ENCODE assay signal across 19 cellular contexts in the genomic region with DNA sequence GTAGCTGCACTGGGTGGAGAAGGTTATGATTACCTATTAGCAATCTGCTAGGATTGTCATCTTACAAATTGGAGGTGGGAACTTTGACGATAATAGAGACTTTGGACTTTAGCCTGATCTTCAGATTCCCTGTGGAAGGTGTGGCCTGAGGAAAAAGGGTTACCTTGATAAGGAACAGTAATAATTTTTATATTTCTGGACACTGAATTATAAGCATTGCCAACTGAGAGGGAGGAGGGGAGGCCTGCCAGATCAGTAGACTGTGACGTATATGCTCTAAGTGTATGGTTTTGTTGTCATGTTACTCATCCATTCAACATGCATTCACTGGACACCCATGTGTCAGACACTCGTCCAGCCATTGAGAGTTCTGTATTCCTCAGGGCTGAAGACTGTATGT.
DNase-seq lines count a peak whose midpoint lies in the region; ATAC-seq, FAIRE-seq and TF ChIP-seq lines count a peak whose summit lies in the region.
"Had no signal": no experiment of that assay in that cellular context is flagged by ENCODE, and none has a peak within 500 bp of the region (broad histone marks: within the 10 kb centered on the region; RNA-seq: fewer than 3 reads in every experiment).

No MANE protein-coding gene starts in this region.

- H2BK20ac ChIP-seq in IMR-90 (ENCODE audit: low read depth, low read length), result no peak overlapping the region

- 0 out of 2 replicates have a peak overlapping the region, but pooled peaks have one; percentile 40 for H3K14ac ChIP-seq in IMR-90 (replicated peaks; ENCODE audit: low read depth, low read length)

- H3K4me3 ChIP-seq in IMR-90 (ENCODE audit: insufficient read depth, low read depth, low read length) (no peak overlapping the region), skeletal muscle cell (ENCODE audit: low read depth, low read length) (no peak overlapping the region)

- no peak overlapping the region for H4K8ac ChIP-seq in IMR-90 (ENCODE audit: low read depth in 2 of 2, low read length in 2 of 2)

- no peak for TF ChIP-seq POLR2A in IMR-90 (IDR thresholded peaks at IDR 0.05; ENCODE audit: low read depth, low read length)

- no peak overlapping the region for H3K4me2 ChIP-seq in IMR-90 (ENCODE audit: low read depth, low read length)

- peak overlapping the region; percentile 19 for H2BK5ac ChIP-seq in IMR-90 (ENCODE audit: low read depth, low read length, poor library complexity, severe bottlenecking)

- no peak overlapping the region for H2AK9ac ChIP-seq in IMR-90 (replicated peaks; ENCODE audit: low read depth, low read length, poor library complexity)

- H3K4me1 ChIP-seq in IMR-90 (ENCODE audit: control insufficient read depth, insufficient read depth, low read length), result peaks cover 2% of the 10 kb centered on the region; the same call in 1 of the 2 replicates
- H3K4me1 ChIP-seq in foreskin keratinocyte, result no peaks in the 10 kb centered on the region

- no peak overlapping the region for H3K18ac ChIP-seq in IMR-90 (ENCODE audit: low read depth, low read length)

- DNase-seq in IMR-90 (peak; percentile 83), foreskin keratinocyte (peak; percentile 9 to 57), skeletal muscle cell (ENCODE audit: low read depth) (peak; percentile 37), ureter (ENCODE audit: low spot score) (no peak), D341Med (ENCODE audit: low spot score) (no peak), substantia nigra (lab: John Stamatoyannopoulos, UW) (no peak), NAMALWA (ENCODE audit: low spot score) (no peak)
- DNase-seq: ACHN; CD4-positive, alpha-beta T cell; H7; Karpas-422; NCI-H1436; NCI-H2081 treated with DMSO at 0.1 percent for 48 hours; NCI-H226; NCI-H526 treated with DMSO at 0.1 percent for 48 hours; NK-92 treated with Interleukin-12 subunit alpha and Interleukin-12 subunit beta, amount 100 ng/mL, for 24 hours; OCI-M1 had no signal

- POLR2A ChIA-PET in IMR-90 (lab: Charles Lee; ENCODE audit: unreplicated experiment), result no interaction called here

- H3K4ac ChIP-seq in IMR-90 (ENCODE audit: low read depth, low read length), result no peak overlapping the region

- no peaks in the 10 kb centered on the region for H4K20me1 ChIP-seq in IMR-90 (ENCODE audit: insufficient read depth, low read length)

- H3K27me3 ChIP-seq in IMR-90 (ENCODE audit: control insufficient read depth, insufficient read depth, low read length), result no peaks in the 10 kb centered on the region
- H3K27me3 ChIP-seq in foreskin keratinocyte, result no peaks in the 10 kb centered on the region

- H3K27ac ChIP-seq in IMR-90 (ENCODE audit: insufficient read depth, low read length) (no peak overlapping the region), foreskin keratinocyte (no peak overlapping the region), substantia nigra (ENCODE audit: low read depth, low read length, poor library complexity, severe bottlenecking) (no peak overlapping the region)

- H3K9ac ChIP-seq in IMR-90 (ENCODE audit: low read depth, low read length), result no peak overlapping the region

- no peak overlapping the region for H2AK5ac ChIP-seq in IMR-90 (ENCODE audit: low read depth, low read length)

- H4K5ac ChIP-seq in IMR-90 (ENCODE audit: low read depth, low read length), result no peak overlapping the region

- H3K56ac ChIP-seq in IMR-90 (ENCODE audit: extremely low read depth, insufficient read depth, low read length), result no peak overlapping the region

- no peak overlapping the region for H2BK15ac ChIP-seq in IMR-90 (ENCODE audit: low read depth, low read length)

- intact Hi-C loops in IMR-90 (cut with micrococcal nuclease), result no loop called here

- in situ Hi-C loops in IMR-90 (cut with MboI; ENCODE audit: low sequenced_read_pairs), result no loop called here

- ATAC-seq in IMR-90 (ENCODE audit: low read depth) (peak; percentile 49; the same call in 1 of the 2 replicates), foreskin keratinocyte (no peak)

- H3K79me1 ChIP-seq in IMR-90 (ENCODE audit: low read depth in 1 of 2, low read length in 2 of 2), result no peaks in the 10 kb centered on the region

- no peaks in the 10 kb centered on the region for H3K9me1 ChIP-seq in IMR-90 (ENCODE audit: insufficient read depth, low read length)

- H3K36me3 ChIP-seq in IMR-90 (ENCODE audit: control insufficient read depth, insufficient read depth, low read length), result no peaks in the 10 kb centered on the region

- no peaks in the 10 kb centered on the region for H3K9me3 ChIP-seq in IMR-90 (ENCODE audit: control insufficient read depth, insufficient read depth, low read length)

- FAIRE-seq in colon (lab: Jason Lieb, UNC), result peak; percentile 90
- FAIRE-seq: D721Med had no signal

- H2AFZ ChIP-seq in IMR-90 (replicated peaks; ENCODE audit: low read length, poor library complexity), result no peak overlapping the region

- BruUV-seq in IMR-90 (replicated peaks; lab: Mats Ljungman, UMichigan), result no TSS peak

- no peak for TF ChIP-seq RAD21 in IMR-90 (IDR thresholded peaks at IDR 0.05; ENCODE audit: low read length)

- TF ChIP-seq CTCF in IMR-90 (conservative IDR thresholded peaks at IDR 0.05; ENCODE audit: low read depth, low read length) (no peak), foreskin keratinocyte (conservative IDR thresholded peaks at IDR 0.05) (no peak)

- H2BK120ac ChIP-seq in IMR-90 (ENCODE audit: low read depth, low read length), result no peak overlapping the region

- dilution Hi-C loops in IMR-90 (cut with HindIII; ENCODE audit: low sequenced_read_pairs, unreplicated experiment), result no loop called here

- no peak overlapping the region for H3K23ac ChIP-seq in IMR-90 (ENCODE audit: low read depth, low read length)

- H4K91ac ChIP-seq in IMR-90 (ENCODE audit: insufficient read depth, low read depth, low read length), result no peak overlapping the region

- WGBS in IMR-90 (ENCODE audit: extremely low coverage in 2 of 2, insufficient read length in 1 of 2), 2 experiments, result 100% methylated on average over 1 of the region's 3 CpGs; no CpG with 5 or more reads in 1 of the 2 experiments

- CTCF ChIA-PET in IMR-90 (lab: Yijun Ruan, JAX), result no interaction called here

TF ChIP-seq in IMR-90, 13 proteins besides CTCF, POLR2A, EP300 and RAD21:
- TF ChIP-seq CEBPB (IDR thresholded peaks at IDR 0.05; ENCODE audit: low read depth, low read length) (no peak), FOS (IDR thresholded peaks at IDR 0.05; ENCODE audit: low read depth, low read length) (no peak), BHLHE40 (IDR thresholded peaks at IDR 0.05; ENCODE audit: low read depth, low read length) (no peak), CHD1 (IDR thresholded peaks at IDR 0.05; ENCODE audit: low read depth, low read length) (no peak), MAZ (IDR thresholded peaks at IDR 0.05; ENCODE audit: borderline replicate concordance, low read depth, low read length) (no peak), NFE2L2 (IDR thresholded peaks at IDR 0.05; ENCODE audit: low read depth, low read length) (no peak), RCOR1 (IDR thresholded peaks at IDR 0.05; ENCODE audit: insufficient replicate concordance, low read length) (no peak), MAFK (IDR thresholded peaks at IDR 0.05; ENCODE audit: low read depth, low read length) (no peak), MXI1 (IDR thresholded peaks at IDR 0.05; ENCODE audit: borderline replicate concordance, low read depth, low read length) (no peak), SMC3 (IDR thresholded peaks at IDR 0.05; ENCODE audit: low read depth, low read length) (no peak), USF2 (IDR thresholded peaks at IDR 0.05; ENCODE audit: low read depth, low read length) (no peak), RFX5 (IDR thresholded peaks at IDR 0.05; ENCODE audit: low read depth, low read length) (no peak)
- TF ChIP-seq, protein P1, sequence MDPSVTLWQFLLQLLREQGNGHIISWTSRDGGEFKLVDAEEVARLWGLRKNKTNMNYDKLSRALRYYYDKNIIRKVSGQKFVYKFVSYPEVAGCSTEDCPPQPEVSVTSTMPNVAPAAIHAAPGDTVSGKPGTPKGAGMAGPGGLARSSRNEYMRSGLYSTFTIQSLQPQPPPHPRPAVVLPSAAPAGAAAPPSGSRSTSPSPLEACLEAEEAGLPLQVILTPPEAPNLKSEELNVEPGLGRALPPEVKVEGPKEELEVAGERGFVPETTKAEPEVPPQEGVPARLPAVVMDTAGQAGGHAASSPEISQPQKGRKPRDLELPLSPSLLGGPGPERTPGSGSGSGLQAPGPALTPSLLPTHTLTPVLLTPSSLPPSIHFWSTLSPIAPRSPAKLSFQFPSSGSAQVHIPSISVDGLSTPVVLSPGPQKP (IDR thresholded peaks at IDR 0.05; ENCODE audit: borderline replicate concordance, low read depth, low read length), result no peak

Comparison
In these comparisons a context has a peak if more than half of its experiments do, and no peak if none do; other contexts are left out.
1. DNase-seq: peak in IMR-90 (single experiment), foreskin keratinocyte (2 of 2) and skeletal muscle cell (single experiment); none in ureter (single experiment), D341Med (single experiment), substantia nigra (0 of 49) and NAMALWA (single experiment).